22 cellular contexts compared by ENCODE assay signal in genomic region chr2:217242947-217243346, GRCh38.
"Had no signal": no experiment of that assay in that cellular context is flagged by ENCODE, and none has a peak within 500 bp of the region (broad histone marks: within the 10 kb centered on the region; RNA-seq: fewer than 3 reads in every experiment).

No MANE protein-coding gene starts in this region.

- H3K9me3 ChIP-seq: MG63, SJSA1, SK-N-SH had no signal

- H3K27ac ChIP-seq: SJSA1 had no signal

- DNase-seq: Karpas-422, KG1, MG63, NCI-H1092, NCI-H1105 treated with DMSO at 0.1 percent for 48 hours, NCI-H1417 treated with DMSO at 0.1 percent for 48 hours, NCI-H146, NCI-H1694 treated with DMSO at 0.1 percent for 48 hours, NCI-H1930, NCI-H2081, NCI-H2107, NCI-H226, NCI-H446, NCI-H510A, NCI-H526, Right ventricle myocardium superior, RPMI8226, SIG-M5, SK-N-SH, SW 1271, T-cell had no signal

- H3K36me3 ChIP-seq: MG63, SJSA1 had no signal

- H3K9ac ChIP-seq: SK-N-SH had no signal

- H3K4me3 ChIP-seq: MG63, SJSA1 had no signal

- H3K9me2 ChIP-seq: SK-N-SH had no signal

- H3K27me3 ChIP-seq: MG63, SJSA1 had no signal

- ATAC-seq: T-cell had no signal

- H3K4me2 ChIP-seq: SK-N-SH had no signal
